Comparison of ENCODE assay signal across 18 cellular contexts in genomic region chr2:190972846-190973245, GRCh38.
"Had no signal": no experiment of that assay in that cellular context is flagged by ENCODE, and none has a peak within 500 bp of the region (broad histone marks: within the 10 kb centered on the region; RNA-seq: fewer than 3 reads in every experiment).

No MANE protein-coding gene starts in this region.

- DNase-seq: activated CD4-positive, alpha-beta T cell treated with anti-CD3 and anti-CD28 coated beads, Interleukin-2, amount 50 U/mL, for 1 hour; activated CD4-positive, CD25-positive, alpha-beta regulatory T cell; activated gamma-delta T cell treated with Interleukin-2 at 50 U/mL for 16 hours; activated naive CD8-positive, alpha-beta T cell treated with anti-CD3 and anti-CD28 coated beads, Interleukin-2, amount 10 ng/mL, durations not matched to agents 7 days and 5 days; activated T-cell treated with anti-CD3 and anti-CD28 coated beads, Interleukin-2, amount 50 U/mL, for 1 hour; glutamatergic neuron; nephron progenitor cell; right lobe of liver; stimulated activated CD4-positive, alpha-beta T cell treated with anti-CD3 and anti-CD28 coated beads, Interleukin-2, amount 100 ng/mL, for 48 hours; stimulated activated naive CD4-positive, alpha-beta T cell treated with Interleukin-2 at 50 U/mL for 16 hours; T-helper 17 cell; upper lobe of left lung had no signal

- H3K27me3 Mint-ChIP-seq: activated naive CD8-positive, alpha-beta T cell treated with anti-CD3 and anti-CD28 coated beads, Interleukin-2, amount 10 ng/mL, durations not matched to agents 7 days and 5 days; T-helper 17 cell had no signal

- H3K27ac Mint-ChIP-seq: activated naive CD8-positive, alpha-beta T cell treated with anti-CD3 and anti-CD28 coated beads, Interleukin-2, amount 10 ng/mL, durations not matched to agents 7 days and 5 days; nephron progenitor cell had no signal

- H3K9me3 ChIP-seq: ascending aorta, prostate gland, right lobe of liver, upper lobe of left lung had no signal

- FAIRE-seq: bronchial epithelial cell, islet of Langerhans, TTC549 had no signal

- H3K4me3 Mint-ChIP-seq: activated naive CD8-positive, alpha-beta T cell treated with anti-CD3 and anti-CD28 coated beads, Interleukin-2, amount 10 ng/mL, durations not matched to agents 7 days and 5 days; nephron progenitor cell; T-helper 17 cell had no signal

- ATAC-seq: left lobe of liver, T-helper 17 cell had no signal

- H3K27me3 ChIP-seq: ascending aorta, right lobe of liver, upper lobe of left lung had no signal

- H3K9me3 Mint-ChIP-seq: activated naive CD8-positive, alpha-beta T cell treated with anti-CD3 and anti-CD28 coated beads, Interleukin-2, amount 10 ng/mL, durations not matched to agents 7 days and 5 days; nephron progenitor cell had no signal

- H3K4me1 ChIP-seq: prostate gland, right lobe of liver had no signal

- H3K27ac ChIP-seq: prostate gland, right lobe of liver had no signal

- H3K4me3 ChIP-seq: ascending aorta, prostate gland, right lobe of liver, upper lobe of left lung had no signal
